Comparison of ENCODE assay signal across 35 cellular contexts in the genomic region with DNA sequence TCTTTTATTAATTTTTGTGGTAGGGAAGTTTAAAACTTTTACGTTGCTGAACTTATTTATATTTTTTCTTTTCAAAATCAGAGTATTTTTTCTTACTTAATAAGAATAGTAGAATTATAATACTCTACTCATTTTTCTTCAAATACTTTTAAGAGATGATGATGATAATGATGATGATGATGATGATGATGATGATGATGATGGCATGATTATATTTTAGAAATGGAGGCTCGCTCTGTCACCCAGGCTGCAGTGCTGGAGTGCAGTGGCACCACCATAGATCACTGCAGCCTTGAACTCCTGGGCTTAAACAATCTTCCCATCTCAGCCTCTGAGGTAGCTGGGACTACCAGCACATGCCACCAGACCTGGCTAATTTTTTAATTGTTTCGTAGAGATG.
"Had no signal": no experiment of that assay in that cellular context is flagged by ENCODE, and none has a peak within 500 bp of the region (broad histone marks: within the 10 kb centered on the region; RNA-seq: fewer than 3 reads in every experiment).

No MANE protein-coding gene starts in this region.

- DNase-seq: Karpas-422, Kasumi-1, MG63, MM.1S, MV-4-11, NCI-H1048, NCI-H1092, NCI-H1092 treated with DMSO at 0.1 percent for 48 hours, NCI-H1105, NCI-H1105 treated with DMSO at 0.1 percent for 48 hours, NCI-H1417, NCI-H1417 treated with DMSO at 0.1 percent for 48 hours, NCI-H1436, NCI-H1436 treated with DMSO at 0.1 percent for 48 hours, NCI-H146, NCI-H1694, NCI-H1694 treated with DMSO at 0.1 percent for 48 hours, NCI-H187, NCI-H187 treated with DMSO at 0.1 percent for 48 hours, NCI-H1930, NCI-H2029, NCI-H2029 treated with DMSO at 0.1 percent for 48 hours, NCI-H2081, NCI-H2081 treated with DMSO at 0.1 percent for 48 hours, NCI-H2107, NCI-H2171, NCI-H2171 treated with DMSO at 0.1 percent for 48 hours, NCI-H2227 treated with DMSO at 0.1 percent for 48 hours, NCI-H226, NCI-H345, NCI-H446, NCI-H446 treated with DMSO at 0.1 percent for 48 hours, NCI-H510A, NCI-H510A treated with DMSO at 0.1 percent for 48 hours, NCI-H524 had no signal

- H3K9me3 ChIP-seq: MG63 had no signal

- H3K27me3 ChIP-seq: MG63 had no signal

- H3K36me3 ChIP-seq: MG63 had no signal

- H3K4me3 ChIP-seq: MG63 had no signal
